Comparison of ENCODE assay signal across 15 cellular contexts in genomic region chr9:133404440-133405002, GRCh38. TPM values are rescaled to one million over a fixed set of nuclear protein-coding genes. Genes with fewer than 3 reads are reported as not detected.
DNase-seq lines count a peak whose midpoint lies in the region; ATAC-seq, FAIRE-seq and TF ChIP-seq lines count a peak whose summit lies in the region.
"Had no signal": no experiment of that assay in that cellular context is flagged by ENCODE, and none has a peak within 500 bp of the region (broad histone marks: within the 10 kb centered on the region; RNA-seq: fewer than 3 reads in every experiment).

No MANE protein-coding gene starts in this region.

- H4K20me1 ChIP-seq in GM12878 (ENCODE audit: control insufficient read depth, insufficient read depth), result no peaks in the 10 kb centered on the region; the same call in 1 of the 2 replicates
- peaks cover 11% of the 10 kb centered on the region for H4K20me1 ChIP-seq in osteoblast (ENCODE audit: insufficient read depth, low read length)

- CTCF ChIA-PET in GM12878 (lab: Yijun Ruan, JAX), result interaction anchor here (1.1 to 1.6 kb wide), 5 partner anchors 12 to 218 kb away, joined by 3 to 5 read pairs (median 4); partner anchors contain the start of gene SURF6
- CTCF ChIA-PET in activated CD4-positive, alpha-beta T cell treated with anti-CD3 and anti-CD28 coated beads for 36 hours (lab: Charles Lee), result interaction anchor here (0.6 to 2.0 kb wide), 10 partner anchors 11 to 1219 kb away, joined by 3 to 6 read pairs (median 3); no protein-coding TSS in a partner anchor

- H3K4me1 Mint-ChIP-seq in activated CD4-positive, alpha-beta T cell treated with anti-CD3 and anti-CD28 coated beads for 36 hours, result peaks cover 6% of the 10 kb centered on the region

- H3K36me3 ChIP-seq in GM12878 (ENCODE audit: control insufficient read depth in 2 of 2, insufficient read depth in 2 of 2, low read length in 1 of 2) (peaks cover 21 to 25% of the 10 kb centered on the region in 2 experiments; a peak in 3 of 4 replicates), osteoblast (ENCODE audit: insufficient read depth, low read length) (peaks cover 17% of the 10 kb centered on the region)

- DNase-seq in 8988T (peak; percentile 6), GM12878 (ENCODE audit: low read depth, low spot score) (no peak), osteoblast (ENCODE audit: insufficient read length, low spot score, missing footprints) (peak; percentile 27), D341Med (ENCODE audit: low spot score) (no peak), NCI-H1436 treated with DMSO at 0.1 percent for 48 hours (lab: John Stamatoyannopoulos, UW) (no peak)
- no peak for DNase-seq in activated CD4-positive, alpha-beta T cell treated with anti-CD3 and anti-CD28 coated beads for 36 hours
- DNase-seq: GOT3; NCI-H1105; NCI-H2081 treated with DMSO at 0.1 percent for 48 hours; NK-92 treated with Interleukin-12 subunit alpha and Interleukin-12 subunit beta, amount 100 ng/mL, for 24 hours; SHP77 had no signal

- POLR2A ChIA-PET in GM12878 (lab: Charles Lee), result interaction anchor here (0.6 kb wide), 1 partner anchor 461 kb away, joined by 3 read pairs; no protein-coding TSS in a partner anchor
- POLR2A ChIA-PET in activated CD4-positive, alpha-beta T cell treated with anti-CD3 and anti-CD28 coated beads for 36 hours (lab: Charles Lee), result no interaction called here

- RAD21 ChIA-PET in GM12878 (lab: Charles Lee; ENCODE audit: unreplicated experiment), result interaction anchor here (1.1 kb wide), 1 partner anchor 33 kb away, joined by 3 read pairs; no protein-coding TSS in a partner anchor

- H3K27ac ChIP-seq in GM12878 (ENCODE audit: control insufficient read depth, insufficient read depth) (no peak overlapping the region), osteoblast (ENCODE audit: low read depth, low read length) (no peak overlapping the region)
- H3K27ac ChIP-seq: BLaER1 treated with 17β-estradiol and CSF1 and Interleukin-3, amounts not matched to agents 10 nM and 100 nM; SK-N-MC had no signal

- no peak for TF ChIP-seq EP300 in GM12878 (IDR thresholded peaks at IDR 0.05; ENCODE audit: borderline replicate concordance in 1 of 2, control insufficient read depth in 1 of 2, low read depth in 2 of 2, low read length in 2 of 2)

- H3K4me3 Mint-ChIP-seq in activated CD4-positive, alpha-beta T cell treated with anti-CD3 and anti-CD28 coated beads for 36 hours, result no peak overlapping the region
- H3K4me3 Mint-ChIP-seq: CD8-positive, alpha-beta T cell had no signal

- no peak overlapping the region for H3K4me3 ChIP-seq in GM12878
- H3K4me3 ChIP-seq in osteoblast (ENCODE audit: insufficient read depth, low read length), result no peak overlapping the region
- H3K4me3 ChIP-seq: BLaER1 treated with 17β-estradiol and CSF1 and Interleukin-3, amounts not matched to agents 10 nM and 100 nM; SK-N-MC had no signal

- intact Hi-C loops in GM12878 (cut with micrococcal nuclease; ENCODE audit: unreplicated experiment), result no loop called here
- intact Hi-C loops in activated CD4-positive, alpha-beta T cell treated with anti-CD3 and anti-CD28 coated beads for 36 hours (cut with DNase I, micrococcal nuclease), result loop anchor here (1.0 to 5.0 kb wide), 4 partner anchors 45 to 220 kb away; partner anchors contain the start of genes SURF1 (in 1 of the 2) and SURF2 (in 1 of the 2)

- H3K4me1 ChIP-seq in GM12878 (ENCODE audit: control insufficient read depth, insufficient read depth, low read length) (no peaks in the 10 kb centered on the region), osteoblast (ENCODE audit: insufficient read depth, low read length) (peaks cover 10% of the 10 kb centered on the region)

- no peaks in the 10 kb centered on the region for H3K27me3 Mint-ChIP-seq in activated CD4-positive, alpha-beta T cell treated with anti-CD3 and anti-CD28 coated beads for 36 hours

- FAIRE-seq in GM12878 (lab: Jason Lieb, UNC), result no peak

- no peak overlapping the region for H3K4me2 ChIP-seq in GM12878 (ENCODE audit: control insufficient read depth, insufficient read depth)
- no peak overlapping the region for H3K4me2 ChIP-seq in osteoblast (ENCODE audit: insufficient read depth, low read length)

- SMC1A ChIA-PET in GM12878 (lab: Charles Lee; ENCODE audit: uncharacterized antibody, unreplicated experiment), result interaction anchor here (1.7 kb wide), 1 partner anchor 19 kb away, joined by 3 read pairs; no protein-coding TSS in a partner anchor

- H3K27ac Mint-ChIP-seq in activated CD4-positive, alpha-beta T cell treated with anti-CD3 and anti-CD28 coated beads for 36 hours, result no peak overlapping the region

- no peak for TF ChIP-seq RAD21 in GM12878 (IDR thresholded peaks at IDR 0.05; ENCODE audit: insufficient read depth, low read depth, low read length)

- WGBS in GM12878 (ENCODE audit: insufficient coverage, insufficient replicate concordance, low lambda C conversion rate, missing lambda C conversion rate), result 78% methylated on average over 14 of the region's 14 CpGs

- no peaks in the 10 kb centered on the region for H3K9me3 Mint-ChIP-seq in activated CD4-positive, alpha-beta T cell treated with anti-CD3 and anti-CD28 coated beads for 36 hours (ENCODE audit: low read depth)
- H3K9me3 Mint-ChIP-seq: CD8-positive, alpha-beta T cell had no signal

- no peaks in the 10 kb centered on the region for H3K27me3 ChIP-seq in GM12878 (replicated peaks in 1 of 2; ENCODE audit: control insufficient read depth in 2 of 2, insufficient read depth in 2 of 2, low read length in 1 of 2)
- no peaks in the 10 kb centered on the region for H3K27me3 ChIP-seq in osteoblast (ENCODE audit: insufficient read depth, low read length)
- H3K27me3 ChIP-seq: BLaER1 treated with 17β-estradiol and CSF1 and Interleukin-3, amounts not matched to agents 10 nM and 100 nM had no signal

- ATAC-seq in GM18505 (IDR thresholded peaks at IDR 0.05; ENCODE audit: unreplicated experiment), result no peak
- no peak for ATAC-seq in GM12878
- ATAC-seq in activated CD4-positive, alpha-beta T cell treated with anti-CD3 and anti-CD28 coated beads for 36 hours, result no peak

- TF ChIP-seq CTCF in GM12878 (IDR thresholded peaks at IDR 0.05 in 2 of 3, conservative IDR thresholded peaks at IDR 0.05 in 1 of 3; ENCODE audit: control insufficient read depth in 2 of 3, extremely low read depth in 1 of 3, insufficient read depth in 1 of 3, low read depth in 3 of 3, low read length in 3 of 3) (no peak), osteoblast (IDR thresholded peaks at IDR 0.05; ENCODE audit: extremely low read depth, low read depth, low read length) (no peak)

- H2AFZ ChIP-seq in GM12878 (ENCODE audit: control insufficient read depth, low read depth, low read length), result no peak overlapping the region
- no peak overlapping the region for H2AFZ ChIP-seq in osteoblast (ENCODE audit: low read length)

- H3K36me3 Mint-ChIP-seq in activated CD4-positive, alpha-beta T cell treated with anti-CD3 and anti-CD28 coated beads for 36 hours (ENCODE audit: low read depth), result peaks cover 31% of the 10 kb centered on the region

- H3K9me3 ChIP-seq in GM12878 (replicated peaks; ENCODE audit: control insufficient read depth, insufficient read depth, low read length) (no peaks in the 10 kb centered on the region), osteoblast (ENCODE audit: low read depth, low read length) (no peaks in the 10 kb centered on the region)
- H3K9me3 ChIP-seq: BLaER1 treated with 17β-estradiol and CSF1 and Interleukin-3, amounts not matched to agents 10 nM and 100 nM had no signal

- in situ Hi-C loops in GM12878 (cut with MboI), result loop anchor here (5.0 kb wide), 1 partner anchor 78 kb away; no protein-coding TSS in a partner anchor

- H3K9ac ChIP-seq in GM12878 (ENCODE audit: control insufficient read depth, insufficient read depth, low read length), result no peak overlapping the region

- peak; percentile 7 for TF ChIP-seq POLR2A in GM18505 (IDR thresholded peaks at IDR 0.05; ENCODE audit: borderline replicate concordance, extremely low read depth, insufficient read depth, insufficient read length)
- TF ChIP-seq POLR2A in GM12878 (IDR thresholded peaks at IDR 0.05; ENCODE audit: low read depth, low read length), result peak; percentile 38; the same call in 1 of the 2 replicates

- no TSS peak for BruUV-seq in GM12878 (replicated peaks; lab: Mats Ljungman, UMichigan)

- H3K79me2 ChIP-seq in GM12878 (ENCODE audit: control insufficient read depth, insufficient read depth, low read length) (no peaks in the 10 kb centered on the region), osteoblast (ENCODE audit: insufficient read depth, low read length) (no peaks in the 10 kb centered on the region)

RNA-seq across cellular contexts. Expression of gene REXO4, which starts 13.3 kb away (rescaled TPM):
- total RNA-seq in GM12878 (2013; cell fraction: nucleolus; rRNA removed), result 28.7 and 29.1 TPM in 2 replicates
- total RNA-seq in GM12878 (2014; rRNA removed), result 31.5 and 33.3 TPM in 2 replicates
- 16.5 and 20.9 TPM in 2 replicates for total RNA-seq in GM12878 (2014; rRNA removed; fragmentation: Illumina TruSeq; extraction: Trizol)
- 42.1 and 43.9 TPM in 2 replicates for total RNA-seq in GM12878 (2021)
- 12.9 TPM for polyA plus RNA-seq in GM12878 (2011; ENCODE audit: low read depth)
- polyA plus RNA-seq in GM12878 (2011; rRNA removed), result 23.8 and 27.7 TPM in 2 replicates
- polyA plus RNA-seq in GM12878 (2011; cell fraction: cytosol; rRNA removed), result 30.9 and 39.6 TPM in 2 replicates
- 23.1 and 30.9 TPM in 2 replicates for polyA plus RNA-seq in GM12878 (2011; cell fraction: nucleus; rRNA removed)
- polyA plus RNA-seq in GM12878 (2012), result 22.7 and 26.6 TPM in 2 replicates
- polyA plus RNA-seq in GM12878 (2014; fragmentation: Illumina TruSeq; extraction: Trizol), result 16.4 and 24.8 TPM in 2 replicates
- 1 to 10 TPM; 2.7 to 8.4 TPM for polyA plus RNA-seq in GM12878 (2014; fragmentation: Nextera tagmentation; extraction: Ambion mirVana)
- polyA plus RNA-seq in GM12878 (2014; rRNA removed), result 37.9 and 39.6 TPM in 2 replicates
- 10 to 100 TPM; 34.0 to 38.9 TPM for polyA plus RNA-seq in GM12878 (2016; fragmentation: Nextera tagmentation; extraction: Ambion mirVana)
- 18.3 and 28.3 TPM in 2 replicates for polyA minus RNA-seq in GM12878 (2011; rRNA and poly(A)+ RNA removed)
- polyA minus RNA-seq in GM12878 (2011; cell fraction: cytosol; rRNA and poly(A)+ RNA removed), result 12.6 and 13.8 TPM in 2 replicates
- 8.9 and 15.5 TPM in 2 replicates for polyA minus RNA-seq in GM12878 (2011; cell fraction: nucleus; rRNA and poly(A)+ RNA removed)
- total RNA-seq in osteoblast, result 10.6 and 11.9 TPM in 2 replicates
- 10 to 100 TPM; 25.9 to 34.3 TPM for total RNA-seq in activated CD4-positive, alpha-beta T cell treated with anti-CD3 and anti-CD28 coated beads for 36 hours

RNA-seq across cellular contexts. Expression of gene ADAMTS13, which starts 17.6 kb away (rescaled TPM):
- total RNA-seq in GM12878 (2013; cell fraction: nucleolus; rRNA removed), result 3.1 and 3.2 TPM in 2 replicates
- 0.28 and 0.33 TPM in 2 replicates for total RNA-seq in GM12878 (2014; rRNA removed)
- total RNA-seq in GM12878 (2014; rRNA removed; fragmentation: Illumina TruSeq; extraction: Trizol), result 0.18 and 0.28 TPM in 2 replicates
- 1.2 and 2.0 TPM in 2 replicates for total RNA-seq in GM12878 (2021)
- 1.1 TPM for polyA plus RNA-seq in GM12878 (2011; ENCODE audit: low read depth)
- polyA plus RNA-seq in GM12878 (2011; rRNA removed), result 0.82 and 1.7 TPM in 2 replicates
- polyA plus RNA-seq in GM12878 (2011; cell fraction: cytosol; rRNA removed), result 1.3 and 2.1 TPM in 2 replicates
- 14.0 and 17.9 TPM in 2 replicates for polyA plus RNA-seq in GM12878 (2011; cell fraction: nucleus; rRNA removed)
- 2.4 and 2.6 TPM in 2 replicates for polyA plus RNA-seq in GM12878 (2012)
- polyA plus RNA-seq in GM12878 (2014; fragmentation: Illumina TruSeq; extraction: Trizol), result 0.22 and 0.28 TPM in 2 replicates
- under 1 TPM; 0.08 to 0.15 TPM for polyA plus RNA-seq in GM12878 (2014; fragmentation: Nextera tagmentation; extraction: Ambion mirVana)
- 1.2 and 2.4 TPM in 2 replicates for polyA plus RNA-seq in GM12878 (2014; rRNA removed)
- polyA plus RNA-seq in GM12878 (2016; fragmentation: Nextera tagmentation; extraction: Ambion mirVana), result under 1 TPM; 0.28 to 0.37 TPM
- 0.88 and 1.5 TPM in 2 replicates for polyA minus RNA-seq in GM12878 (2011; rRNA and poly(A)+ RNA removed)
- 0.40 and 0.83 TPM in 2 replicates for polyA minus RNA-seq in GM12878 (2011; cell fraction: cytosol; rRNA and poly(A)+ RNA removed)
- polyA minus RNA-seq in GM12878 (2011; cell fraction: nucleus; rRNA and poly(A)+ RNA removed), result 1.8 and 1.9 TPM in 2 replicates
- 1.2 and 1.4 TPM in 2 replicates for total RNA-seq in osteoblast
- 1 to 10 TPM; 1.7 to 2.5 TPM for total RNA-seq in activated CD4-positive, alpha-beta T cell treated with anti-CD3 and anti-CD28 coated beads for 36 hours

RNA-seq across cellular contexts. Expression of gene STKLD1, which starts 28.4 kb away (rescaled TPM):
- total RNA-seq in GM12878 (2013; cell fraction: nucleolus; rRNA removed), result 0.63 and 1.5 TPM in 2 replicates
- total RNA-seq in GM12878 (2014; rRNA removed) (0.40 and 0.44 TPM in 2 replicates), GM12878 (2014; rRNA removed; fragmentation: Illumina TruSeq; extraction: Trizol) (0.23 TPM in 1 of 2 replicates, not detected in the other), GM12878 (2021) (0.35 TPM in 1 of 2 replicates, not detected in the other), osteoblast (0.72 and 1.2 TPM in 2 replicates)
- 0.25 TPM for polyA plus RNA-seq in GM12878 (2011; ENCODE audit: low read depth)
- polyA plus RNA-seq in GM12878 (2011; rRNA removed) (0.34 and 0.48 TPM in 2 replicates), GM12878 (2014; fragmentation: Illumina TruSeq; extraction: Trizol) (0.40 TPM in 1 of 2 replicates, not detected in the other), GM12878 (2014; fragmentation: Nextera tagmentation; extraction: Ambion mirVana) (under 1 TPM in 1 of 2 experiments, not detected in 1; 0.24 TPM), GM12878 (2014; rRNA removed) (0.37 TPM in 1 of 2 replicates, not detected in the other), GM12878 (2016; fragmentation: Nextera tagmentation; extraction: Ambion mirVana) (under 1 TPM; 0.07 to 0.13 TPM)
- 0.22 and 0.28 TPM in 2 replicates for polyA plus RNA-seq in GM12878 (2011; cell fraction: cytosol; rRNA removed)
- 0.39 and 0.69 TPM in 2 replicates for polyA plus RNA-seq in GM12878 (2011; cell fraction: nucleus; rRNA removed)
- 0.58 and 0.70 TPM in 2 replicates for polyA plus RNA-seq in GM12878 (2012)
- 0.44 TPM in 1 of 2 replicates, not detected in the other for polyA minus RNA-seq in GM12878 (2011; rRNA and poly(A)+ RNA removed)
- polyA minus RNA-seq in GM12878 (2011; cell fraction: cytosol; rRNA and poly(A)+ RNA removed), result not detected in 2 replicates
- not detected in 2 replicates for polyA minus RNA-seq in GM12878 (2011; cell fraction: nucleus; rRNA and poly(A)+ RNA removed)
- under 1 TPM; 0.40 to 0.82 TPM for total RNA-seq in activated CD4-positive, alpha-beta T cell treated with anti-CD3 and anti-CD28 coated beads for 36 hours

RNA-seq across cellular contexts. Expression of gene SURF4, which starts 28.7 kb away (rescaled TPM):
- total RNA-seq in GM12878 (2013; cell fraction: nucleolus; rRNA removed), result 63.9 and 69.7 TPM in 2 replicates
- total RNA-seq in GM12878 (2014; rRNA removed), result 119 and 120 TPM in 2 replicates
- total RNA-seq in GM12878 (2014; rRNA removed; fragmentation: Illumina TruSeq; extraction: Trizol), result 60.4 and 70.0 TPM in 2 replicates
- total RNA-seq in GM12878 (2021), result 95.3 and 107 TPM in 2 replicates
- 70.9 TPM for polyA plus RNA-seq in GM12878 (2011; ENCODE audit: low read depth)
- polyA plus RNA-seq in GM12878 (2011; rRNA removed), result 67.3 and 74.8 TPM in 2 replicates
- polyA plus RNA-seq in GM12878 (2011; cell fraction: cytosol; rRNA removed), result 89.9 and 91.2 TPM in 2 replicates
- 60.0 and 60.1 TPM in 2 replicates for polyA plus RNA-seq in GM12878 (2011; cell fraction: nucleus; rRNA removed)
- polyA plus RNA-seq in GM12878 (2012), result 82.5 and 103 TPM in 2 replicates
- 61.0 and 73.5 TPM in 2 replicates for polyA plus RNA-seq in GM12878 (2014; fragmentation: Illumina TruSeq; extraction: Trizol)
- polyA plus RNA-seq in GM12878 (2014; fragmentation: Nextera tagmentation; extraction: Ambion mirVana), result 10 to 100 TPM in 1 of 2 experiments, 1 to 10 TPM in 1; 6.4 to 12.6 TPM
- 82.6 and 83.9 TPM in 2 replicates for polyA plus RNA-seq in GM12878 (2014; rRNA removed)
- polyA plus RNA-seq in GM12878 (2016; fragmentation: Nextera tagmentation; extraction: Ambion mirVana), result 100 to 1,000 TPM; 121 to 134 TPM
- 57.4 and 87.6 TPM in 2 replicates for polyA minus RNA-seq in GM12878 (2011; rRNA and poly(A)+ RNA removed)
- 37.5 and 37.7 TPM in 2 replicates for polyA minus RNA-seq in GM12878 (2011; cell fraction: cytosol; rRNA and poly(A)+ RNA removed)
- 13.1 and 17.5 TPM in 2 replicates for polyA minus RNA-seq in GM12878 (2011; cell fraction: nucleus; rRNA and poly(A)+ RNA removed)
- total RNA-seq in osteoblast, result 366 and 392 TPM in 2 replicates
- 100 to 1,000 TPM; 283 to 349 TPM for total RNA-seq in activated CD4-positive, alpha-beta T cell treated with anti-CD3 and anti-CD28 coated beads for 36 hours

RNA-seq across cellular contexts. Expression of gene SURF2, which starts 48.2 kb away (rescaled TPM):
- 1.2 and 2.0 TPM in 2 replicates for total RNA-seq in GM12878 (2013; cell fraction: nucleolus; rRNA removed)
- total RNA-seq in GM12878 (2014; rRNA removed), result 25.6 and 31.3 TPM in 2 replicates
- total RNA-seq in GM12878 (2014; rRNA removed; fragmentation: Illumina TruSeq; extraction: Trizol), result 12.8 and 18.2 TPM in 2 replicates
- total RNA-seq in GM12878 (2021), result 19.4 and 23.4 TPM in 2 replicates
- polyA plus RNA-seq in GM12878 (2011; ENCODE audit: low read depth), result 5.2 TPM
- polyA plus RNA-seq in GM12878 (2011; rRNA removed), result 7.5 and 12.1 TPM in 2 replicates
- polyA plus RNA-seq in GM12878 (2011; cell fraction: cytosol; rRNA removed), result 15.4 and 20.1 TPM in 2 replicates
- polyA plus RNA-seq in GM12878 (2011; cell fraction: nucleus; rRNA removed), result 13.5 and 21.6 TPM in 2 replicates
- polyA plus RNA-seq in GM12878 (2012), result 15.3 and 18.6 TPM in 2 replicates
- 5.3 and 10.0 TPM in 2 replicates for polyA plus RNA-seq in GM12878 (2014; fragmentation: Illumina TruSeq; extraction: Trizol)
- 1 to 10 TPM; 4.0 to 7.6 TPM for polyA plus RNA-seq in GM12878 (2014; fragmentation: Nextera tagmentation; extraction: Ambion mirVana)
- 37.3 and 42.5 TPM in 2 replicates for polyA plus RNA-seq in GM12878 (2014; rRNA removed)
- 10 to 100 TPM; 37.8 to 41.7 TPM for polyA plus RNA-seq in GM12878 (2016; fragmentation: Nextera tagmentation; extraction: Ambion mirVana)
- polyA minus RNA-seq in GM12878 (2011; rRNA and poly(A)+ RNA removed), result 4.0 and 6.0 TPM in 2 replicates
- 5.1 and 12.0 TPM in 2 replicates for polyA minus RNA-seq in GM12878 (2011; cell fraction: cytosol; rRNA and poly(A)+ RNA removed)
- 2.8 and 6.6 TPM in 2 replicates for polyA minus RNA-seq in GM12878 (2011; cell fraction: nucleus; rRNA and poly(A)+ RNA removed)
- total RNA-seq in osteoblast, result 10.3 and 15.2 TPM in 2 replicates
- total RNA-seq in activated CD4-positive, alpha-beta T cell treated with anti-CD3 and anti-CD28 coated beads for 36 hours, result 10 to 100 TPM; 17.3 to 21.8 TPM

Comparison
In these comparisons a context has a peak if more than half of its experiments do, and no peak if none do; other contexts are left out.
1. DNase-seq: peak in 8988T (single experiment) and osteoblast (single experiment); none in GM12878 (single experiment), activated CD4-positive, alpha-beta T cell treated with anti-CD3 and anti-CD28 coated beads for 36 hours (single experiment), D341Med (single experiment) and NCI-H1436 treated with DMSO at 0.1 percent for 48 hours (single experiment).